Comparison of ENCODE assay signal across 8 cellular contexts in the genomic region with DNA sequence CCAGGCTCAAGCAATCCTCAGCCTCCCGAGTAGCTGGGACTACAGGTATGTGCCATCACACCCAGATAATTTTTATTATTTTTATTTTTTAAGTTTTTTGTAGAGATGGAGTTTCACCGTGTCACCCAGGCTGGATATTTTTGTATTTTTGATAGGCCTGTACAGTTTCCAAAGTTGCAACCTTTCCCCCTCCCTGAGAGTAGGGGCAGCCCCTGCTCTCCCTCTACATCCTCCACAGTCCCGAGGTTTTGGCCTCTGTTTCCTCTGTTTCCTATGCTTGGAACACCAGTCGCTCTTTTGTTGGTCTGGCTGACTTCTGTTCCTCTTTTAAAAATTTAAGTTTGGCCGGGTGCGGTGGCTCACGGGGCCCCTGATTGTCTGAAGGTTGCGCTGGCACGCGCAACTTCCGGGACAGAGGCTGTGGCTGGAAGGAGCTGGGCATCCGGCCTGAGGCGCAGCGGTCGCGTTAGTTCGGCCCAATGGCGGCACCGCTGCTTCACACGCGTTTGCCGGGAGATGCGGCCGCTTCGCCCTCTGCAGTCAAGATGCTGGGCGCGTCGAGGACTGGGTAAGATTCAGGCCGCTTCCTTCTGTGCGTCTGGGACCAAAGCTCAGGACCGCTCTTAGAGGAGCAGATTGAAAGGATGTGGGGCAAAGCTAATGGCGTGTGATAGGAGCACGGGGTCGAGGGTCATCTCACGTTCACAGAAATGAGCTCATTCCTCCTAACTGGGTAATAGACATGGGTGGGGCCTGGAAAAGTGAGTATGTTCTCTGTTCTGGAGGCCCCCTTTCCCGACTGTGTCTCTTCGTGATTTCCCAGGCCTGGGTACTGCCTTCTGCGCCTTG.
A peak's percentile ranks its signal among the peaks of the same experiment; 100 is the strongest.
DNase-seq lines count a peak whose midpoint lies in the region; FAIRE-seq and TF ChIP-seq lines count a peak whose summit lies in the region.
"Not testable (repeated sequence)": the region's sequence is repeated elsewhere in the genome, so short reads cannot be mapped to it uniquely, and the experiment has no call there.

No MANE protein-coding gene starts in this region.

- peak overlapping the region; percentile 70 to 75 for H3K27ac ChIP-seq in right atrium auricular region
- peak overlapping the region; percentile 79 for H3K27ac ChIP-seq in rectal smooth muscle tissue (ENCODE audit: low read depth, low read length)
- peak overlapping the region; percentile 72 to 84 (median 79) for H3K27ac ChIP-seq in transverse colon

- intact Hi-C loops in transverse colon (cut with DNase I; ENCODE audit: low total_unique reads) = not testable (repeated sequence)

- H3K4me1 ChIP-seq in right atrium auricular region; rectal smooth muscle tissue (ENCODE audit: control insufficient read depth, insufficient read depth, low read length); transverse colon: not testable (repeated sequence)

- DNase-seq in GM12891 (ENCODE audit: insufficient read length, low spot score); LNCaP clone FGC (ENCODE audit: low read depth): not testable (repeated sequence)
- DNase-seq in H7 (peak; percentile 54), astrocyte of the spinal cord (ENCODE audit: low read depth, low spot score) (peak; percentile 6), right atrium auricular region (ENCODE audit: low spot score) (peak; percentile 66), transverse colon (peak; percentile 35)
- peak; percentile 52 for DNase-seq in activated CD4-positive, alpha-beta T cell treated with anti-CD3 and anti-CD28 coated beads for 48 hours

- peak; percentile 54 for TF ChIP-seq POLR2A in GM12891 (IDR thresholded peaks at IDR 0.05; ENCODE audit: low read depth, low read length)
- TF ChIP-seq POLR2A in transverse colon (IDR thresholded peaks at IDR 0.05) = peak; percentile 27

- not testable (repeated sequence) for H3K36me3 ChIP-seq in H7 (replicated peaks; ENCODE audit: control insufficient read depth, insufficient read depth, low read length); right atrium auricular region; rectal smooth muscle tissue (ENCODE audit: control insufficient read depth, insufficient read depth, low read length); transverse colon

- in situ Hi-C loops in astrocyte of the spinal cord (cut with HindIII; ENCODE audit: low sequenced_read_pairs); transverse colon (cut with MboI; ENCODE audit: low pct_ligation_motif_present in 1 of 4, low pct_unique_long_range_greater_than_20kb in 1 of 4, low sequenced_read_pairs in 3 of 4): not testable (repeated sequence)

- H3K9me3 ChIP-seq in right atrium auricular region, transverse colon: not testable (repeated sequence)

- peak; percentile 61 for FAIRE-seq in GM12891 (lab: Jason Lieb, UNC)

- H3K9ac ChIP-seq in rectal smooth muscle tissue (ENCODE audit: low read length) = not testable (repeated sequence)

- not testable (repeated sequence) for TF ChIP-seq EP300 in transverse colon (IDR thresholded peaks at IDR 0.05; ENCODE audit: low read depth)

- TF ChIP-seq CTCF in LNCaP clone FGC (IDR thresholded peaks at IDR 0.05; ENCODE audit: control insufficient read depth, extremely low read depth, insufficient read depth); astrocyte of the spinal cord (IDR thresholded peaks at IDR 0.05; ENCODE audit: low read depth, low read length); right atrium auricular region (IDR thresholded peaks at IDR 0.05); transverse colon (IDR thresholded peaks at IDR 0.05): not testable (repeated sequence)

- H3K4me3 ChIP-seq in H7 (ENCODE audit: insufficient read depth, low read depth, low read length) (peak overlapping the region; percentile 20; the same call in 1 of the 2 replicates), LNCaP clone FGC (ENCODE audit: low read depth, low read length) (peak overlapping the region; percentile 29; the same call in 1 of the 2 replicates), astrocyte of the spinal cord (ENCODE audit: low read depth, low read length) (peak overlapping the region; percentile 31), right atrium auricular region (peak overlapping the region; percentile 31 to 49), rectal smooth muscle tissue (ENCODE audit: low read length) (peak overlapping the region; percentile 47), transverse colon (peak overlapping the region; percentile 2 to 51 (median 22))

- WGBS in transverse colon (ENCODE audit: low coverage in 1 of 2), 2 donors = 33% methylated on average over 33 of the region's 38 CpGs; no CpG with 5 or more reads in 1 of the 2 donors

- H3K27me3 ChIP-seq in H7 (ENCODE audit: control insufficient read depth, insufficient read depth, low read length); right atrium auricular region; rectal smooth muscle tissue (ENCODE audit: control insufficient read depth, insufficient read depth, low read length); transverse colon: not testable (repeated sequence)

TF ChIP-seq in GM12891, 5 proteins besides CTCF, POLR2A, EP300 and RAD21:
- TF ChIP-seq POLR2AphosphoS5 (IDR thresholded peaks at IDR 0.05; ENCODE audit: low read depth, low read length) = peak; percentile 67; the same call in 1 of the 2 replicates
